ENCODE assay signal across 4 cellular contexts in genomic region chr15:88518903-88519302, GRCh38.
"Had no signal": no experiment of that assay in that cellular context is flagged by ENCODE, and none has a peak within 500 bp of the region (broad histone marks: within the 10 kb centered on the region; RNA-seq: fewer than 3 reads in every experiment).

No MANE protein-coding gene starts in this region.

- H3K4me3 ChIP-seq: GM23338 had no signal

- DNase-seq: H9, HCEC 1CT, IMR-90 had no signal

- H3K4me2 ChIP-seq: GM23338 had no signal

- ATAC-seq: GM23338 had no signal

- H2AFZ ChIP-seq: GM23338 had no signal
